ENCODE assay signal across 10 cellular contexts in the genomic region with DNA sequence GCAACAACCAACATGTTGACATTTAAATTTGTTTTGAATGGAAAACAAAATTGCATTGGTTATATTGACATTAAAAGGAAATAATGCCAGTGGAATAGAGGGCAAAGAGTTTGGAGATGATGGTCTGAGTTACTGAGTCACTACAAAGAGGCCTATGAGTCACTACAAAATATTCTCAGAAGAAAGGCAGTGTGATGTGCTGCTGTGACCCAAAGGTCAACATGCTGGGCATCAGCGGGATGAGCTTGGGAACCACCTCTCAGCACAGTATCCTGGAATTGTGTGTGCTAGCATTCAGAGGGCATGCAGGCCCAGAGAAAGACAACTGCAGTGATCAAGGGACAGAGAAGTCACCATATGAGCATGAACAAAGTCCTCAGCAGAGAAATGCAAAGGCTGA. TPM values are rescaled to one million over a fixed set of nuclear protein-coding genes. Genes with fewer than 3 reads are reported as not detected.
A peak's percentile ranks its signal among the peaks of the same experiment; 100 is the strongest.
DNase-seq lines count a peak whose midpoint lies in the region; ATAC-seq and TF ChIP-seq lines count a peak whose summit lies in the region.
"Had no signal": no experiment of that assay in that cellular context is flagged by ENCODE, and none has a peak within 500 bp of the region (broad histone marks: within the 10 kb centered on the region; RNA-seq: fewer than 3 reads in every experiment).

No MANE protein-coding gene starts in this region.

- H3F3A ChIP-seq in PC-3 (ENCODE audit: low read length, unreplicated experiment): no peaks in the 10 kb centered on the region

- no peaks in the 10 kb centered on the region for H3K9me3 ChIP-seq in PC-3 (ENCODE audit: low read length)

- H3K4me3 ChIP-seq in PC-3 (ENCODE audit: low read length): peak overlapping the region; percentile 83; the same call in 1 of the 2 replicates

- peak overlapping the region; percentile 33 for H3K27ac Mint-ChIP-seq in chondrocyte (ENCODE audit: unreplicated experiment)

- no peak overlapping the region for H2AFZ ChIP-seq in PC-3 (ENCODE audit: low read length)

- DNase-seq in H4 (ENCODE audit: low spot score) (peak; percentile 18), PC-3 (peak; percentile 82), chondrocyte (ENCODE audit: low spot score) (no peak), renal cortical epithelial cell (ENCODE audit: low read depth) (peak; percentile 81), NCI-H187 (lab: John Stamatoyannopoulos, UW) (no peak), HuH-7 (ENCODE audit: low spot score) (no peak)
- DNase-seq: NCI-H146, posterior cingulate gyrus had no signal

- H3K27me3 Mint-ChIP-seq in chondrocyte (ENCODE audit: low read depth): no peaks in the 10 kb centered on the region

- CTCF ChIA-PET in PC-3 (lab: Charles Lee): no interaction called here

- no peak overlapping the region for H3K9ac ChIP-seq in PC-3 (ENCODE audit: low read length)

- intact Hi-C loops in PC-3 (cut with micrococcal nuclease): no loop called here

- peaks cover 7% of the 10 kb centered on the region for H3K9me3 Mint-ChIP-seq in chondrocyte (ENCODE audit: low read depth)

- H3K27me3 ChIP-seq in PC-3 (ENCODE audit: low read length): no peaks in the 10 kb centered on the region

- H3K36me3 Mint-ChIP-seq in chondrocyte (ENCODE audit: low read depth): no peaks in the 10 kb centered on the region

- peak overlapping the region; percentile 89 for H3K4me2 ChIP-seq in PC-3 (ENCODE audit: low read length)

- H3K27ac ChIP-seq in PC-3 (ENCODE audit: low read length): peak overlapping the region; percentile 62

- H3K4me1 ChIP-seq in PC-3 (ENCODE audit: insufficient read depth, low read length): peaks cover 59% of the 10 kb centered on the region

- no peak overlapping the region for H3K4me3 Mint-ChIP-seq in chondrocyte (ENCODE audit: unreplicated experiment)

- no peaks in the 10 kb centered on the region for H3K9me2 ChIP-seq in PC-3 (replicated peaks; ENCODE audit: low read length)

- H4K20me1 ChIP-seq in PC-3 (ENCODE audit: low read length): 0 out of 2 replicates have a peak, but pooled peaks cover 7% of the 10 kb centered on the region

- TF ChIP-seq CTCF in PC-3 (conservative IDR thresholded peaks at IDR 0.05; ENCODE audit: low read depth, low read length) (no peak), chondrocyte (IDR thresholded peaks at IDR 0.05) (no peak)

- peak; percentile 39 for ATAC-seq in PC-3
- ATAC-seq in activated CD4-positive, CD25-positive, alpha-beta regulatory T cell treated with anti-CD3 and anti-CD28 coated beads, Interleukin-2, amount 50 U/mL, for 24 hours: no peak
- ATAC-seq: Right ventricle myocardium inferior had no signal

- H3K79me2 ChIP-seq in PC-3 (ENCODE audit: low read length): peaks cover 69% of the 10 kb centered on the region

- POLR2A ChIA-PET in PC-3 (lab: Charles Lee; ENCODE audit: unreplicated experiment): interaction anchor here (0.5 kb wide), 1 partner anchor 148 kb away, joined by 3 read pairs; no protein-coding TSS in a partner anchor

- no peaks in the 10 kb centered on the region; the same call in 1 of the 2 replicates for H3K36me3 ChIP-seq in PC-3 (ENCODE audit: low read depth, low read length)

- H3K4me1 Mint-ChIP-seq in chondrocyte (ENCODE audit: low read depth): peaks cover 29% of the 10 kb centered on the region

- no TSS peak for BruUV-seq in PC-3 (replicated peaks; lab: Mats Ljungman, UMichigan)

RNA-seq across cellular contexts. Expression of gene CMC4, which starts 2.8 kb away (rescaled TPM):
- 20.4 and 29.7 TPM in 2 replicates for total RNA-seq in H4 (2014; rRNA removed; shearing (Covaris generic))
- total RNA-seq in PC-3 (2014; rRNA removed) (20.7 and 31.9 TPM in 2 replicates), chondrocyte (6.7 to 8.0 TPM (median 7.7 TPM) in 3 replicates), renal cortical epithelial cell (9.4 and 10.2 TPM in 2 replicates)

RNA-seq across cellular contexts. Expression of gene MTCP1, which starts 2.8 kb away (rescaled TPM):
- 4.1 and 4.5 TPM in 2 replicates for total RNA-seq in H4 (2014; rRNA removed; shearing (Covaris generic))
- total RNA-seq in PC-3 (2014; rRNA removed) (6.6 and 17.9 TPM in 2 replicates), chondrocyte (13.5 to 20.7 TPM (median 18.6 TPM) in 3 replicates), renal cortical epithelial cell (4.2 and 5.2 TPM in 2 replicates)

RNA-seq across cellular contexts. Expression of gene BRCC3, which starts 3.1 kb away (rescaled TPM):
- total RNA-seq in H4 (2014; rRNA removed; shearing (Covaris generic)): 7.5 and 10.2 TPM in 2 replicates
- total RNA-seq in PC-3 (2014; rRNA removed) (18.0 and 19.7 TPM in 2 replicates), chondrocyte (14.2 to 17.2 TPM (median 15.8 TPM) in 3 replicates), renal cortical epithelial cell (17.7 and 40.6 TPM in 2 replicates)

RNA-seq across cellular contexts. Expression of gene FUNDC2, which starts 41.5 kb away (rescaled TPM):
- 61.2 and 73.0 TPM in 2 replicates for total RNA-seq in H4 (2014; rRNA removed; shearing (Covaris generic))
- total RNA-seq in PC-3 (2014; rRNA removed): 75.0 and 80.7 TPM in 2 replicates
- total RNA-seq in chondrocyte: 36.9 to 51.7 TPM (median 44.2 TPM) in 3 replicates
- 39.9 and 59.4 TPM in 2 replicates for total RNA-seq in renal cortical epithelial cell

RNA-seq across cellular contexts. Expression of gene F8, which starts 45.6 kb away (rescaled TPM):
- total RNA-seq in H4 (2014; rRNA removed; shearing (Covaris generic)): 2.5 and 2.8 TPM in 2 replicates
- total RNA-seq in PC-3 (2014; rRNA removed) (0.91 and 1.1 TPM in 2 replicates), chondrocyte (3.5 to 5.1 TPM (median 3.6 TPM) in 3 replicates), renal cortical epithelial cell (4.7 and 5.2 TPM in 2 replicates)

Comparison
In these comparisons a context has a peak if more than half of its experiments do, and no peak if none do; other contexts are left out.
1. DNase-seq: peak in H4 (single experiment), PC-3 (single experiment) and renal cortical epithelial cell (single experiment); none in chondrocyte (single experiment), NCI-H187 (0 of 2) and HuH-7 (single experiment).